Comparison of ENCODE assay signal across 1 cellular context in genomic region chr14:94394594-94395305, GRCh38.
TF ChIP-seq lines count a peak whose summit lies in the region.

No MANE protein-coding gene starts in this region.

TF ChIP-seq in K562, 482 proteins besides CTCF, POLR2A, EP300 and RAD21 (continued from another document):
- peak; percentile 73 for TF ChIP-seq ATF3 (IDR thresholded peaks at IDR 0.05)
- no peak for TF ChIP-seq ATF3 (CRISPR knock-in tag; conservative IDR thresholded peaks at IDR 0.05)
- TF ChIP-seq SP2 (IDR thresholded peaks at IDR 0.05; ENCODE audit: extremely low read depth, low read depth, low read length, poor library complexity, severe bottlenecking), result no peak
- no peak for TF ChIP-seq KLF10 (CRISPR knock-in tag; IDR thresholded peaks at IDR 0.05)
- TF ChIP-seq SETDB1 (IDR thresholded peaks at IDR 0.05; ENCODE audit: low read length), result no peak
- no peak for TF ChIP-seq CEBPG (CRISPR knock-in tag; IDR thresholded peaks at IDR 0.05)
- peak; percentile 78 to 86 for TF ChIP-seq CEBPG (tag; conservative IDR thresholded peaks at IDR 0.05 in 1 of 2, IDR thresholded peaks at IDR 0.05 in 1 of 2)
- TF ChIP-seq MAFK (IDR thresholded peaks at IDR 0.05; ENCODE audit: low read length), result no peak
- no peak for TF ChIP-seq ZNF134 (CRISPR knock-in tag; conservative IDR thresholded peaks at IDR 0.05)
- TF ChIP-seq HNRNPH1 (optimal IDR thresholded peaks at IDR 0.05; ENCODE audit: low read depth, low read length), result no peak
